In the genomic region with DNA sequence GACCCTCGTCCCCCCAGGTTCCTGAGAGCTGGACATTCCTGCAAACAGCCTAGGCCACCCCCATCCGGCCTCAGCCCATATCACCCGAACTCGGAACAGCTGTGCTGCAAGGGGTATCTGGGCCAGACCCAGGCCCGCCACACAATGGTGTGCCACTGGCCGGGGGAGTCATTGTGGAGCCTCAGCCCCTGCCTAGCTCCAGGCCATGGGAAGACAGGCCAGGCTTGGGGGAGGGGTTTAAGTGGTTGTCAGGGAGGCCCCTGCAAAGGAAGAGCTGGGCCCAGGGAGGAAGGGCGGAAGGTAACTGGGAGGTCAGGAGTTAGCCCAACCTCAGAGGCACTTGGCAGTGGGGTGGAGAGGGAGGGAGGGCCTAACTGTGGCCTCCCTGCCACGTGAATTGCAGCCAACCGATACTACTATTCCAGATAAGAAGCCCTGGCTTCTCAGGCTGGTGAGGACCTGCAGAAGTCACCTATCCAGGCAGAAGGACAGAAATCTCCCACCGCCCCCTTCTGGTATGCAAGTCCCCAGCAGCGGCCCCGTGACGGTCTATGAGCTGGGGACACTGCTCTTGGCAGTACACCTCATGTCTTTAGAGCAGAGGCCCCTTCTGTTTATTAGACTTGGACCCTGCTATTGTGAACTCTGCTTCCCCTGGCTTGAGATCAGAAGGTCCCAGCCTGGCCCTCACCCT, we compare ENCODE assay signal across 9 cellular contexts. TPM values are rescaled to one million over a fixed set of nuclear protein-coding genes. Genes with fewer than 3 reads are reported as not detected.
A peak's percentile ranks its signal among the peaks of the same experiment; 100 is the strongest.
DNase-seq lines count a peak whose midpoint lies in the region; ATAC-seq and TF ChIP-seq lines count a peak whose summit lies in the region.
"Had no signal": no experiment of that assay in that cellular context is flagged by ENCODE, and none has a peak within 500 bp of the region (broad histone marks: within the 10 kb centered on the region; RNA-seq: fewer than 3 reads in every experiment).

No MANE protein-coding gene starts in this region.

- H3K36me3 ChIP-seq in liver (ENCODE audit: control insufficient read depth in 4 of 4, insufficient read depth in 3 of 4, low read depth in 1 of 4, low read length in 3 of 4) (no peaks in the 10 kb centered on the region), urinary bladder (ENCODE audit: insufficient read depth) (no peaks in the 10 kb centered on the region)

- TF ChIP-seq RAD21 in liver (IDR thresholded peaks at IDR 0.05) = peak in 1 of 2 donors; percentile 27

- ATAC-seq in omental fat pad (ENCODE audit: low FRiP score) (no peak), HG03196 (IDR thresholded peaks at IDR 0.05; ENCODE audit: unreplicated experiment) (no peak), GM18861 (IDR thresholded peaks at IDR 0.05; ENCODE audit: unreplicated experiment) (no peak)

- H3K4me1 ChIP-seq in liver (ENCODE audit: control insufficient read depth in 4 of 4, insufficient read depth in 4 of 4, low read length in 3 of 4) (peaks cover 2 to 17% (median 10%) of the 10 kb centered on the region in 4 donors), urinary bladder (ENCODE audit: insufficient read depth) (peaks cover 2% of the 10 kb centered on the region)

- CTCF ChIA-PET in activated naive CD4-positive, alpha-beta T cell treated with anti-CD3 and anti-CD28 coated beads, Interleukin-2, amount 10 ng/mL, durations not matched to agents 7 days and 5 days (lab: Charles Lee) = interaction anchor here (0.9 to 4.9 kb wide), 11 partner anchors 8 to 53 kb away, joined by 3 to 36 read pairs (median 4); a partner anchor contains a TSS

- H3K27ac ChIP-seq in liver (ENCODE audit: low read depth in 1 of 2, low read length in 2 of 2) = peak overlapping the region in 1 of 2 donors; percentile 73
- peak overlapping the region; percentile 64 for H3K27ac ChIP-seq in urinary bladder (ENCODE audit: low read depth)

- H3K9me3 Mint-ChIP-seq in activated naive CD4-positive, alpha-beta T cell treated with anti-CD3 and anti-CD28 coated beads, Interleukin-2, amount 10 ng/mL, durations not matched to agents 7 days and 5 days = peaks cover 9% of the 10 kb centered on the region
- H3K9me3 Mint-ChIP-seq in activated naive CD8-positive, alpha-beta T cell (ENCODE audit: low read depth) = no peaks in the 10 kb centered on the region

- peak overlapping the region; percentile 96 for H3K27ac Mint-ChIP-seq in activated naive CD4-positive, alpha-beta T cell treated with anti-CD3 and anti-CD28 coated beads, Interleukin-2, amount 10 ng/mL, durations not matched to agents 7 days and 5 days
- peak overlapping the region; percentile 98 for H3K27ac Mint-ChIP-seq in activated naive CD8-positive, alpha-beta T cell

- H3K4me3 ChIP-seq in liver (ENCODE audit: low read depth in 1 of 3, low read length in 3 of 3) = no peak overlapping the region
- no peak overlapping the region for H3K4me3 ChIP-seq in urinary bladder (ENCODE audit: low read depth, low read length)

- DNase-seq in activated naive CD4-positive, alpha-beta T cell treated with anti-CD3 and anti-CD28 coated beads, Interleukin-2, amount 10 ng/mL, durations not matched to agents 7 days and 5 days = peak; percentile 56
- no peak for DNase-seq in activated naive CD4-positive, alpha-beta T cell treated with Interleukin-2 at 50 U/mL for 16 hours
- no peak for DNase-seq in omental fat pad (ENCODE audit: low spot score)
- DNase-seq: DMS153 had no signal

- H3K36me3 Mint-ChIP-seq in activated naive CD4-positive, alpha-beta T cell treated with anti-CD3 and anti-CD28 coated beads, Interleukin-2, amount 10 ng/mL, durations not matched to agents 7 days and 5 days = peaks cover 51% of the 10 kb centered on the region
- H3K36me3 Mint-ChIP-seq in activated naive CD8-positive, alpha-beta T cell = peaks cover 16% of the 10 kb centered on the region

- no peaks in the 10 kb centered on the region for H3K27me3 Mint-ChIP-seq in activated naive CD4-positive, alpha-beta T cell treated with anti-CD3 and anti-CD28 coated beads, Interleukin-2, amount 10 ng/mL, durations not matched to agents 7 days and 5 days
- no peaks in the 10 kb centered on the region for H3K27me3 Mint-ChIP-seq in activated naive CD8-positive, alpha-beta T cell

- H3K4me3 Mint-ChIP-seq in activated naive CD4-positive, alpha-beta T cell treated with anti-CD3 and anti-CD28 coated beads, Interleukin-2, amount 10 ng/mL, durations not matched to agents 7 days and 5 days = no peak overlapping the region
- peak overlapping the region; percentile 30 for H3K4me3 Mint-ChIP-seq in activated naive CD8-positive, alpha-beta T cell

- no peaks in the 10 kb centered on the region for H3K9me3 ChIP-seq in liver (ENCODE audit: control insufficient read depth in 4 of 4, low read length in 3 of 4)

- 67% methylated on average over 13 of the region's 13 CpGs for WGBS in liver
- 56% methylated on average over 13 of the region's 13 CpGs for WGBS in urinary bladder

- H3K27me3 ChIP-seq in liver (ENCODE audit: control insufficient read depth in 4 of 4, insufficient read depth in 4 of 4, low read length in 3 of 4) = no peaks in the 10 kb centered on the region

- no peak overlapping the region for H3K9ac ChIP-seq in liver (ENCODE audit: low read depth in 1 of 2, low read length in 2 of 2)

- peaks cover 98% of the 10 kb centered on the region for H3K4me1 Mint-ChIP-seq in activated naive CD4-positive, alpha-beta T cell treated with anti-CD3 and anti-CD28 coated beads, Interleukin-2, amount 10 ng/mL, durations not matched to agents 7 days and 5 days
- H3K4me1 Mint-ChIP-seq in activated naive CD8-positive, alpha-beta T cell (ENCODE audit: low read depth) = peaks cover 97% of the 10 kb centered on the region

- TF ChIP-seq CTCF in liver (IDR thresholded peaks at IDR 0.05; ENCODE audit: low read depth, low read length, missing input control) (no peak), omental fat pad (IDR thresholded peaks at IDR 0.05) (no peak)

TF ChIP-seq in liver, 16 proteins besides CTCF, POLR2A, EP300 and RAD21:
- TF ChIP-seq FOXA1 (IDR thresholded peaks at IDR 0.05) (no peak), SP1 (IDR thresholded peaks at IDR 0.05) (peak; percentile 33), NR2F2 (IDR thresholded peaks at IDR 0.05) (peak; percentile 52), RXRA (IDR thresholded peaks at IDR 0.05) (peak in 1 of 2 donors; percentile 2)

RNA-seq across cellular contexts. Expression of a gene that starts 26.8 kb away (rescaled TPM):
- total RNA-seq in liver (10 to 100 TPM; 11.3 to 12.2 TPM), urinary bladder (24.9 TPM), omental fat pad (100 to 1,000 TPM in 2 of 4 donors, 10 to 100 TPM in 2; 65.1 to 119 (median 86.3) TPM)
- polyA plus RNA-seq in liver (10 to 100 TPM in 1 of 2 donors, 1 to 10 TPM in 1; 7.2 to 10.3 TPM), urinary bladder (59.6 TPM)

RNA-seq across cellular contexts. Expression of a gene that starts 26.9 kb away (rescaled TPM):
- total RNA-seq in liver (under 1 TPM in 1 of 2 donors, not detected in 1; under 0.01 TPM), urinary bladder (0.26 TPM), omental fat pad (under 1 TPM; 0.16 to 0.56 (median 0.31) TPM)
- polyA plus RNA-seq in liver (under 1 TPM in 1 of 2 donors, not detected in 1; 0.07 TPM), urinary bladder (0.11 TPM)
